In the genomic region with DNA sequence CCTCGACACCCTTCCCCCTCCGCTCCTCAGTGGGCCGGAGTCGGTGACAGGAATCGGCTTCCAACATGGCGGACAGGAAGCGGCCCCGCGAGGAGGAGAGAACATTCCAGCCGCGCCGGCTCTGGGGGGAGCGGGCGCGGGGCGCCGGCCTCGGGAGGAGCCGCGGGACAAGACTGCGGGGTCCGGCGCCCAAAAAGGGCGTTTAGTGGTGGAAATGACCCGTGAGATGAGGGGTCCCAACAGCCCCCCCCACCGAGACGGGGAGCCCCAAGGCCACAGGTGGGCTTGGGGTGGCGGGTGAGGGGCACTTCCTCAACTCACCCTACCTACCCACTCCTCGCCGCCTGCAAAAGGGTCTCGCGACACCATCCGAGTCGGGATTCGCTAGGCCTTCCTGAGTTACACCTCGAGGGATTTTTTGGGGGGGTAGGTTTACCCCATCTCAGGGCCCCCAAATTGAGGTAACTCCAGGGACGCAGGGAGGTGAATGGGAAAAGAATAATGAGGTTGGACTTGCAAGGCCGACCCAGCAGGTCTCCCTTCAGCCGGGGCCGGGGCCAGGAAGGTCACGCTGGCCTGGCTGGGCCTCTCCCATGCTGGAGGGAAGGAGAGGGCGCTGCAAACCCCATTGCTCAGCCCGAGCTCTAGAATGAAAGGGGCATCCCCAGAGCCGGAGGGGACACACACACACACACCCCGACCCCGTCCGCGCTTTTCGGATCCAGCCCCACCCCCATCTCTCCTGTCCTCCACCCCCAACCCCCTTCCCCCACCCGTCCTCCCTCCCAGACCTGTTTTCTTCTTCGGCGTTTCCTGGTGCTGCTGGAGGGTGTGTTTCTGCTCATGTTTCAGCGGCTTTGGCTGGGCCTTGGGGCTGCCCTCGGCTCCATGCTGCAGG, we compare ENCODE assay signal across 8 cellular contexts. TPM values are rescaled to one million over a fixed set of nuclear protein-coding genes. Genes with fewer than 3 reads are reported as not detected.
A peak's percentile ranks its signal among the peaks of the same experiment; 100 is the strongest.
DNase-seq lines count a peak whose midpoint lies in the region; FAIRE-seq and TF ChIP-seq lines count a peak whose summit lies in the region.

No MANE protein-coding gene starts in this region.

- peaks cover 24% of the 10 kb centered on the region for H3K4me1 ChIP-seq in neural progenitor cell
- peaks cover 4 to 44% (median 43%) of the 10 kb centered on the region in 5 donors for H3K4me1 ChIP-seq in subcutaneous abdominal adipose tissue (ENCODE audit: control insufficient read depth in 5 of 5, insufficient read depth in 5 of 5, low read length in 5 of 5)

- H3K27ac ChIP-seq in neural progenitor cell: peak overlapping the region; percentile 96
- peak overlapping the region; percentile 98 for H3K27ac ChIP-seq in subcutaneous abdominal adipose tissue (ENCODE audit: low read depth, low read length)

- peak overlapping the region; percentile 99 for H3K27ac Mint-ChIP-seq in neural progenitor cell

- DNase-seq in DMS 273 (lab: John Stamatoyannopoulos, UW; ENCODE audit: unreplicated experiment): peak; percentile 79
- no peak for DNase-seq in DMS 273 treated with DMSO at 0.1 percent for 48 hours (lab: John Stamatoyannopoulos, UW)
- DNase-seq in HK-2 (ENCODE audit: unreplicated experiment): peak; percentile 73
- DNase-seq in RCC 7860 (ENCODE audit: low spot score): peak; percentile 50
- DNase-seq in activated gamma-delta T cell treated with Interleukin-2 at 50 U/mL for 16 hours: peak; percentile 47
- peak; percentile 15 for DNase-seq in foreskin melanocyte
- DNase-seq in neural progenitor cell (ENCODE audit: low spot score): peak; percentile 86

- peak overlapping the region; percentile 100 for H3K4me3 Mint-ChIP-seq in neural progenitor cell

- TF ChIP-seq CTCF in neural progenitor cell (IDR thresholded peaks at IDR 0.05): no peak

- no peaks in the 10 kb centered on the region for H3K9me3 ChIP-seq in neural progenitor cell (ENCODE audit: low read depth)
- H3K9me3 ChIP-seq in subcutaneous abdominal adipose tissue (ENCODE audit: control insufficient read depth in 5 of 5, low read length in 5 of 5): no peaks in the 10 kb centered on the region

- H3K4me2 ChIP-seq in neural progenitor cell: peak overlapping the region; percentile 96

- H3K79me2 ChIP-seq in neural progenitor cell (ENCODE audit: low read depth): peaks cover 55% of the 10 kb centered on the region

- H3K4me3 ChIP-seq in neural progenitor cell: peak overlapping the region; percentile 89
- H3K4me3 ChIP-seq in subcutaneous abdominal adipose tissue (ENCODE audit: low read depth in 1 of 5, low read length in 5 of 5): peak overlapping the region; percentile 92 to 100 (median 99)

- H3K9ac ChIP-seq in neural progenitor cell: peak overlapping the region; percentile 71
- peak overlapping the region; percentile 92 to 100 (median 99) for H3K9ac ChIP-seq in subcutaneous abdominal adipose tissue (ENCODE audit: low read length in 5 of 5)

- H3K36me3 ChIP-seq in neural progenitor cell: peaks cover 3% of the 10 kb centered on the region
- H3K36me3 ChIP-seq in subcutaneous abdominal adipose tissue (ENCODE audit: control insufficient read depth in 5 of 5, insufficient read depth in 5 of 5, low read length in 5 of 5): peaks cover 0 to 4% (median 0%) of the 10 kb centered on the region in 5 donors

- H3K27me3 Mint-ChIP-seq in neural progenitor cell (ENCODE audit: insufficient read depth, low read depth): peaks cover 3% of the 10 kb centered on the region

- H3K9me3 Mint-ChIP-seq in neural progenitor cell: peaks cover 5% of the 10 kb centered on the region

- peaks cover 29% of the 10 kb centered on the region for H3K4me1 Mint-ChIP-seq in neural progenitor cell

- H4K20me1 ChIP-seq in neural progenitor cell (ENCODE audit: low read depth): peaks cover 46% of the 10 kb centered on the region

- H3K27me3 ChIP-seq in neural progenitor cell: no peaks in the 10 kb centered on the region
- H3K27me3 ChIP-seq in subcutaneous abdominal adipose tissue (ENCODE audit: control insufficient read depth in 5 of 5, insufficient read depth in 4 of 5, low read length in 5 of 5): no peaks in the 10 kb centered on the region

- peaks cover 19% of the 10 kb centered on the region for H3K36me3 Mint-ChIP-seq in neural progenitor cell

- no peak overlapping the region for H2AFZ ChIP-seq in neural progenitor cell (replicated peaks)

- no peak for FAIRE-seq in RCC 7860 (lab: Jason Lieb, UNC)

- H3F3A ChIP-seq in neural progenitor cell (ENCODE audit: low read depth): peaks cover 44% of the 10 kb centered on the region

RNA-seq across cellular contexts. Expression of gene NUFIP2, which starts 0.7 kb away (rescaled TPM):
- 56.4 and 90.7 TPM in 2 replicates for total RNA-seq in neural progenitor cell (ENCODE audit: low replicate concordance)

RNA-seq across cellular contexts. Expression of gene CRYBA1, which starts 46.6 kb away (rescaled TPM):
- total RNA-seq in neural progenitor cell (ENCODE audit: low replicate concordance): 0.84 and 1.0 TPM in 2 replicates
